23 cellular contexts compared by ENCODE assay signal in the genomic region with DNA sequence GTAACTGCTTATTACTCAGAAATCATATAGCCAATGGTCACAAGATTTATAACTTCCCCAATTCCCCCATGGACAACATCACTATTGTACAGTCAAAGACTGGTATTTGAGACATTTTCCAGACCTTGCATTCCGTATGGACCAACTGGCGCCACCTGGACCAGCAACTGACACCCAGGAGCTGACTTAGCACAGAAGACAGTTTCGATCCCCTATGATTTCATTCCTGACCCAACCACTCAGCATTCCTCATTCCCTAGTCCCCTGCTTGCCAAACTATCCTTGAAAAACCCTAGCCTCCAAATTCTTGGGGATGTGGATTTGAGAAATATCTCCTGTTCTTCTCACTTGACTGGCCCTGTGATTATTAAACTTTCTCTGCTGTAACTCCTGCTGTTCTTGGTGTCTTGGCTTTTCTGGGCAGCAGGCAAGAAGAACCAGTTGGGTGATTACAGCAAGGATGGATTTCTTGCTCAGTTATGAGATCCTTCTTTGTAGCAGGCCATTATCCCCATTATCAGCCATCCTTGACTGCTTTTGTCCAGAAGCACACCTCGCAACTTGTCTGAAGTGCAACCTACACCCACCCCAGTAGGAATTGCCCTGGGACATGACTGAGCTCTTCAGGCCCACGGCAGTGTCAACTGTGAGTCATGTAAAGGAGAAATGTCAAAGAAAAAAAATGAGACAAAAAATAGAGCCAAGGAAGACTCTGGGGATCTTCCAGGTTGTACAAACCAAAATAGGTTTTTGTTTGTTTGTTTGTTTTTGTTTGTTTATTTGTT. TPM values are rescaled to one million over a fixed set of nuclear protein-coding genes. Genes with fewer than 3 reads are reported as not detected.
"Had no signal": no experiment of that assay in that cellular context is flagged by ENCODE, and none has a peak within 500 bp of the region (broad histone marks: within the 10 kb centered on the region; RNA-seq: fewer than 3 reads in every experiment).

No MANE protein-coding gene starts in this region.

- H3K4me1 ChIP-seq: esophagus muscularis mucosa, psoas muscle, right lobe of liver, suprapubic skin, thyroid gland had no signal

- H3K4me3 Mint-ChIP-seq: naive thymus-derived CD8-positive, alpha-beta T cell; stimulated activated effector memory CD8-positive, alpha-beta T cell treated with anti-CD3 and anti-CD28 coated beads, Interleukin-12 subunit alpha, Interleukin-12 subunit beta, amount 100 ng/mL, for 72 hours had no signal

- H3K4me3 ChIP-seq: dorsolateral prefrontal cortex, esophagus muscularis mucosa, mucosa of descending colon, psoas muscle, right lobe of liver, suprapubic skin, thyroid gland had no signal

- H3K9me3 Mint-ChIP-seq: stimulated activated effector memory CD8-positive, alpha-beta T cell treated with anti-CD3 and anti-CD28 coated beads, Interleukin-12 subunit alpha, Interleukin-12 subunit beta, amount 100 ng/mL, for 72 hours had no signal

- H3K27me3 ChIP-seq: dorsolateral prefrontal cortex, right lobe of liver, thyroid gland had no signal

- H3K27ac ChIP-seq: dorsolateral prefrontal cortex, esophagus muscularis mucosa, neutrophil, psoas muscle, right lobe of liver, suprapubic skin, thyroid gland had no signal

- H3K27ac Mint-ChIP-seq: naive thymus-derived CD8-positive, alpha-beta T cell; stimulated activated effector memory CD8-positive, alpha-beta T cell treated with anti-CD3 and anti-CD28 coated beads, Interleukin-12 subunit alpha, Interleukin-12 subunit beta, amount 100 ng/mL, for 72 hours had no signal

- DNase-seq: cortex of kidney; dorsolateral prefrontal cortex; effector CD8-positive, alpha-beta T cell; head of caudate nucleus; hypothalamus; kidney glomerular epithelial cell; mucosa of descending colon; naive thymus-derived CD8-positive, alpha-beta T cell; psoas muscle; retina; right lobe of liver; stimulated activated CD4-positive, alpha-beta T cell treated with anti-CD3 and anti-CD28 coated beads, Interleukin-4, amount 100 ng/mL, for 1 hour; stimulated activated CD8-positive, alpha-beta memory T cell treated with anti-CD3 and anti-CD28 coated beads, Interleukin-4, amount 100 ng/mL, for 48 hours; stimulated activated naive CD8-positive, alpha-beta T cell treated with anti-CD3 and anti-CD28 coated beads, Interleukin-15, Interleukin-2, amounts not matched to agents 100 U/mL and 50 U/mL, for 24 hours; thyroid gland had no signal

- ATAC-seq: mucosa of descending colon; naive thymus-derived CD8-positive, alpha-beta T cell; psoas muscle; right lobe of liver; stimulated activated effector memory CD8-positive, alpha-beta T cell treated with anti-CD3 and anti-CD28 coated beads, Interleukin-12 subunit alpha, Interleukin-12 subunit beta, amount 100 ng/mL, for 72 hours; stimulated activated naive CD8-positive, alpha-beta T cell treated with anti-CD3 and anti-CD28 coated beads, Interleukin-15, Interleukin-2, amounts not matched to agents 100 U/mL and 50 U/mL, for 24 hours had no signal

- H3K36me3 ChIP-seq: esophagus muscularis mucosa, neutrophil, right lobe of liver, suprapubic skin, thyroid gland had no signal

- H3K36me3 Mint-ChIP-seq: stimulated activated effector memory CD8-positive, alpha-beta T cell treated with anti-CD3 and anti-CD28 coated beads, Interleukin-12 subunit alpha, Interleukin-12 subunit beta, amount 100 ng/mL, for 72 hours had no signal

- H3K9me3 ChIP-seq: esophagus muscularis mucosa, mucosa of descending colon, neutrophil, psoas muscle, right lobe of liver, suprapubic skin, thyroid gland had no signal

RNA-seq across cellular contexts. Expression of a gene that starts 40.7 kb away (rescaled TPM):
- total RNA-seq: esophagus muscularis mucosa; fibroblast of villous mesenchyme; liver; naive thymus-derived CD8-positive, alpha-beta T cell; osteoblast; psoas muscle; right lobe of liver; suprapubic skin; thyroid gland; ureter had no signal
- polyA plus RNA-seq: naive thymus-derived CD8-positive, alpha-beta T cell had no signal

RNA-seq across cellular contexts. Expression of a gene that starts 49.0 kb away (rescaled TPM):
- total RNA-seq: osteoblast, psoas muscle, ureter had no signal
